ENCODE assay signal across 15 cellular contexts in genomic region chr1:224169876-224170275, GRCh38. TPM values are rescaled to one million over a fixed set of nuclear protein-coding genes. Genes with fewer than 3 reads are reported as not detected.
DNase-seq lines count a peak whose midpoint lies in the region; ATAC-seq and TF ChIP-seq lines count a peak whose summit lies in the region.
"Had no signal": no experiment of that assay in that cellular context is flagged by ENCODE, and none has a peak within 500 bp of the region (broad histone marks: within the 10 kb centered on the region; RNA-seq: fewer than 3 reads in every experiment).

No MANE protein-coding gene starts in this region.

- no peak for TF ChIP-seq EP300 in SK-N-SH (IDR thresholded peaks at IDR 0.05; ENCODE audit: borderline replicate concordance in 1 of 2, low read depth in 1 of 2, low read length in 1 of 2)

- no peaks in the 10 kb centered on the region for H3K36me3 ChIP-seq in CD4-positive, alpha-beta memory T cell (ENCODE audit: insufficient read depth, low read length)
- H3K36me3 ChIP-seq in GM23248 (ENCODE audit: low read depth) (no peaks in the 10 kb centered on the region), neutrophil (no peaks in the 10 kb centered on the region), gastrocnemius medialis (no peaks in the 10 kb centered on the region), SK-N-SH (replicated peaks in 1 of 2; ENCODE audit: control insufficient read depth in 1 of 2, insufficient read depth in 2 of 2, low read length in 1 of 2) (no peaks in the 10 kb centered on the region), aorta (ENCODE audit: control insufficient read depth in 1 of 2, insufficient read depth in 2 of 2, low read length in 1 of 2) (no peaks in the 10 kb centered on the region)
- H3K36me3 ChIP-seq: adrenal gland, stomach had no signal

- H3K9ac ChIP-seq in GM23248, result no peak overlapping the region
- H3K9ac ChIP-seq in SK-N-SH, result no peak overlapping the region

- no peak overlapping the region for H3K4me3 ChIP-seq in CD4-positive, alpha-beta memory T cell (ENCODE audit: low read length in 2 of 2)
- no peak overlapping the region for H3K4me3 ChIP-seq in GM23248
- H3K4me3 ChIP-seq in neutrophil (ENCODE audit: low read depth in 1 of 2, low read length in 1 of 2), result no peak overlapping the region
- no peak overlapping the region for H3K4me3 ChIP-seq in gastrocnemius medialis
- no peak overlapping the region for H3K4me3 ChIP-seq in SK-N-SH (ENCODE audit: low read depth in 2 of 2, low read length in 1 of 2)
- H3K4me3 ChIP-seq in aorta (ENCODE audit: low read length in 2 of 2), result no peak overlapping the region
- H3K4me3 ChIP-seq: adrenal gland, hepatocyte, stomach had no signal

- H3K9me2 ChIP-seq in GM23248 (ENCODE audit: insufficient read depth), result no peaks in the 10 kb centered on the region
- no peaks in the 10 kb centered on the region for H3K9me2 ChIP-seq in SK-N-SH

- no peak overlapping the region for H3K4me2 ChIP-seq in GM23248 (ENCODE audit: unreplicated experiment)
- H3K4me2 ChIP-seq in SK-N-SH, result no peak overlapping the region
- H3K4me2 ChIP-seq: hepatocyte had no signal

- intact Hi-C loops in CD4-positive, alpha-beta memory T cell (cut with micrococcal nuclease), result loop anchor here (1.0 kb wide), 2 partner anchors 12 to 160 kb away; partner anchors contain the start of gene NVL
- intact Hi-C loops in gastrocnemius medialis (cut with DNase I; ENCODE audit: low total_unique reads), result no loop called here
- intact Hi-C loops in aorta (cut with DNase I), result no loop called here

- H3K9me3 ChIP-seq in CD4-positive, alpha-beta memory T cell (ENCODE audit: control insufficient read depth in 1 of 2, low read length in 2 of 2), result no peaks in the 10 kb centered on the region
- H3K9me3 ChIP-seq in GM23248 (ENCODE audit: low read depth), result no peaks in the 10 kb centered on the region
- H3K9me3 ChIP-seq in neutrophil, result no peaks in the 10 kb centered on the region
- H3K9me3 ChIP-seq in gastrocnemius medialis, result no peaks in the 10 kb centered on the region
- no peaks in the 10 kb centered on the region for H3K9me3 ChIP-seq in SK-N-SH
- H3K9me3 ChIP-seq in aorta (ENCODE audit: control insufficient read depth, low read length), result no peaks in the 10 kb centered on the region
- H3K9me3 ChIP-seq: adrenal gland, stomach had no signal

- no peaks in the 10 kb centered on the region for H3K36me3 Mint-ChIP-seq in CD4-positive, alpha-beta memory T cell
- H3K36me3 Mint-ChIP-seq in activated CD8-positive, alpha-beta T cell treated with anti-CD3 and anti-CD28 coated beads, Interleukin-2, amount 10 ng/mL, durations not matched to agents 7 days and 5 days (ENCODE audit: low read depth), result peaks cover 11% of the 10 kb centered on the region
- H3K36me3 Mint-ChIP-seq: CD8-positive, alpha-beta T cell had no signal

- POLR2A ChIA-PET in CD4-positive, alpha-beta memory T cell (lab: Charles Lee; ENCODE audit: partially characterized antibody), result interaction anchor here (1.0 to 3.3 kb wide), 4 partner anchors 13 to 162 kb away, joined by 3 to 49 read pairs (median 4); partner anchors contain the start of genes DEGS1 and NVL
- POLR2A ChIA-PET in activated CD8-positive, alpha-beta T cell treated with anti-CD3 and anti-CD28 coated beads, Interleukin-2, amount 10 ng/mL, durations not matched to agents 7 days and 5 days (lab: Charles Lee), result interaction anchor here (1.0 to 2.4 kb wide), 2 partner anchors 13 to 18 kb away, joined by 3 to 13 read pairs; partner anchors contain the start of gene DEGS1
- POLR2A ChIA-PET in SK-N-SH (lab: Yijun Ruan, JAX), result interaction anchor here (0.9 kb wide), 1 partner anchor 13 kb away, joined by 3 read pairs; no protein-coding TSS in a partner anchor

- no peak for ATAC-seq in activated CD8-positive, alpha-beta T cell treated with anti-CD3 and anti-CD28 coated beads, Interleukin-2, amount 10 ng/mL, durations not matched to agents 7 days and 5 days
- ATAC-seq in gastrocnemius medialis (no peak), aorta (ENCODE audit: low FRiP score) (no peak)

- peak overlapping the region in 6 of 8 donors; percentile 4 to 80 (median 68) for H3K4me3 Mint-ChIP-seq in CD4-positive, alpha-beta memory T cell
- H3K4me3 Mint-ChIP-seq in activated CD8-positive, alpha-beta T cell treated with anti-CD3 and anti-CD28 coated beads, Interleukin-2, amount 10 ng/mL, durations not matched to agents 7 days and 5 days, result peak overlapping the region; percentile 40

- no peaks in the 10 kb centered on the region for H3K27me3 ChIP-seq in CD4-positive, alpha-beta memory T cell (ENCODE audit: insufficient read depth, low read length)
- H3K27me3 ChIP-seq in GM23248 (replicated peaks; ENCODE audit: insufficient read depth), result no peaks in the 10 kb centered on the region
- H3K27me3 ChIP-seq in neutrophil, result no peaks in the 10 kb centered on the region
- H3K27me3 ChIP-seq in gastrocnemius medialis, result no peaks in the 10 kb centered on the region
- no peaks in the 10 kb centered on the region for H3K27me3 ChIP-seq in SK-N-SH (ENCODE audit: insufficient read depth)
- H3K27me3 ChIP-seq in aorta (ENCODE audit: control insufficient read depth in 1 of 2, insufficient read depth in 2 of 2, low read length in 1 of 2), result no peaks in the 10 kb centered on the region
- H3K27me3 ChIP-seq: adrenal gland, hepatocyte, stomach had no signal

- 8 to 12% methylated on average over 1 of the region's 1 CpG for WGBS in GM23248 (ENCODE audit: low coverage in 1 of 2, low lambda C conversion rate in 2 of 2, missing lambda C conversion rate in 2 of 2), 2 experiments
- WGBS in SK-N-SH (ENCODE audit: low lambda C conversion rate), result 100% methylated on average over 1 of the region's 1 CpG
- 82 to 85% methylated on average over 1 of the region's 1 CpG for WGBS in aorta, 2 donors

- no peak for DNase-seq in CD4-positive, alpha-beta memory T cell
- DNase-seq in GM23248, result no peak
- no peak for DNase-seq in activated CD8-positive, alpha-beta T cell treated with anti-CD3 and anti-CD28 coated beads, Interleukin-2, amount 10 ng/mL, durations not matched to agents 7 days and 5 days
- no peak for DNase-seq in gastrocnemius medialis
- DNase-seq in SK-N-SH, result no peak
- DNase-seq in aorta, result no peak
- DNase-seq: adrenal gland, left colon, NCI-H1417, NCI-H345, stomach had no signal

- H2AFZ ChIP-seq in GM23248 (peak overlapping the region; percentile 48), SK-N-SH (ENCODE audit: low read depth) (no peak overlapping the region)
- H2AFZ ChIP-seq: hepatocyte had no signal

- H3K9me3 Mint-ChIP-seq in CD4-positive, alpha-beta memory T cell, result no peaks in the 10 kb centered on the region
- no peaks in the 10 kb centered on the region for H3K9me3 Mint-ChIP-seq in activated CD8-positive, alpha-beta T cell treated with anti-CD3 and anti-CD28 coated beads, Interleukin-2, amount 10 ng/mL, durations not matched to agents 7 days and 5 days (ENCODE audit: insufficient read depth)
- H3K9me3 Mint-ChIP-seq: CD8-positive, alpha-beta T cell had no signal

- in situ Hi-C loops in GM23248 (cut with MboI) (no loop called here), gastrocnemius medialis (cut with MboI; ENCODE audit: low sequenced_read_pairs in 4 of 4) (no loop called here)

- no peaks in the 10 kb centered on the region for H3K27me3 Mint-ChIP-seq in CD4-positive, alpha-beta memory T cell
- H3K27me3 Mint-ChIP-seq in activated CD8-positive, alpha-beta T cell treated with anti-CD3 and anti-CD28 coated beads, Interleukin-2, amount 10 ng/mL, durations not matched to agents 7 days and 5 days (ENCODE audit: low read depth), result peaks cover 7% of the 10 kb centered on the region

- peaks cover 15% of the 10 kb centered on the region for H3F3A ChIP-seq in GM23248 (ENCODE audit: insufficient read depth)
- H3F3A ChIP-seq in SK-N-SH (replicated peaks; ENCODE audit: insufficient read depth), result peaks cover 13% of the 10 kb centered on the region

- TF ChIP-seq RAD21 in SK-N-SH (IDR thresholded peaks at IDR 0.05; ENCODE audit: low read length), result no peak

- no peak for TF ChIP-seq POLR2A in gastrocnemius medialis (IDR thresholded peaks at IDR 0.05)

- H4K20me1 ChIP-seq in GM23248 (ENCODE audit: insufficient read depth) (no peaks in the 10 kb centered on the region), SK-N-SH (ENCODE audit: insufficient read depth) (no peaks in the 10 kb centered on the region)

- H3K79me2 ChIP-seq in GM23248 (ENCODE audit: insufficient read depth) (no peaks in the 10 kb centered on the region), SK-N-SH (ENCODE audit: insufficient read depth) (no peaks in the 10 kb centered on the region)
- H3K79me2 ChIP-seq: hepatocyte had no signal

- TF ChIP-seq CTCF in neutrophil (IDR thresholded peaks at IDR 0.05) (no peak), gastrocnemius medialis (IDR thresholded peaks at IDR 0.05 in 4 of 5, conservative IDR thresholded peaks at IDR 0.05 in 1 of 5) (no peak), SK-N-SH (IDR thresholded peaks at IDR 0.05) (no peak)

- peak overlapping the region in 5 of 7 donors; percentile 71 to 83 (median 77) for H3K27ac Mint-ChIP-seq in CD4-positive, alpha-beta memory T cell
- peak overlapping the region; percentile 74 for H3K27ac Mint-ChIP-seq in activated CD8-positive, alpha-beta T cell treated with anti-CD3 and anti-CD28 coated beads, Interleukin-2, amount 10 ng/mL, durations not matched to agents 7 days and 5 days

- H3K4me1 ChIP-seq in CD4-positive, alpha-beta memory T cell (ENCODE audit: insufficient read depth, low read length), result peaks cover 29% of the 10 kb centered on the region
- H3K4me1 ChIP-seq in GM23248 (ENCODE audit: insufficient read depth) (peaks cover 16% of the 10 kb centered on the region), neutrophil (ENCODE audit: control insufficient read depth in 1 of 2, insufficient read depth in 1 of 2, low read depth in 1 of 2, low read length in 1 of 2) (peaks cover 57 to 66% of the 10 kb centered on the region in 2 experiments), gastrocnemius medialis (peaks cover 3 to 9% of the 10 kb centered on the region in 2 donors), SK-N-SH (ENCODE audit: control insufficient read depth in 1 of 2, insufficient read depth in 2 of 2, low read depth in 1 of 2, low read length in 1 of 2) (0 out of 4 replicates have a peak, but pooled peaks cover 0 to 3% of the 10 kb centered on the region in 2 experiments), aorta (ENCODE audit: control insufficient read depth in 1 of 2, insufficient read depth in 2 of 2, low read length in 2 of 2) (peaks cover 0 to 5% of the 10 kb centered on the region in 2 donors)

- peaks cover 21 to 35% (median 29%) of the 10 kb centered on the region in 4 donors for H3K4me1 Mint-ChIP-seq in CD4-positive, alpha-beta memory T cell
- H3K4me1 Mint-ChIP-seq in activated CD8-positive, alpha-beta T cell treated with anti-CD3 and anti-CD28 coated beads, Interleukin-2, amount 10 ng/mL, durations not matched to agents 7 days and 5 days (ENCODE audit: low read depth), result peaks cover 37% of the 10 kb centered on the region

- no peak overlapping the region for H3K27ac ChIP-seq in CD4-positive, alpha-beta memory T cell (ENCODE audit: low read depth, low read length)
- no peak overlapping the region for H3K27ac ChIP-seq in GM23248
- peak overlapping the region; percentile 86 for H3K27ac ChIP-seq in neutrophil
- no peak overlapping the region for H3K27ac ChIP-seq in gastrocnemius medialis
- H3K27ac ChIP-seq in SK-N-SH (ENCODE audit: low read depth in 2 of 2, low read length in 1 of 2), result no peak overlapping the region
- H3K27ac ChIP-seq in aorta (ENCODE audit: low read depth in 1 of 2, low read length in 2 of 2), result no peak overlapping the region
- H3K27ac ChIP-seq: epithelial cell of prostate, hepatocyte had no signal

- CTCF ChIA-PET in CD4-positive, alpha-beta memory T cell (lab: Charles Lee; ENCODE audit: partially characterized antibody), result interaction anchor here (0.6 to 1.7 kb wide), 15 partner anchors 8 to 163 kb away, joined by 3 to 10 read pairs (median 3); partner anchors contain the start of gene DEGS1
- CTCF ChIA-PET in activated CD8-positive, alpha-beta T cell treated with anti-CD3 and anti-CD28 coated beads, Interleukin-2, amount 10 ng/mL, durations not matched to agents 7 days and 5 days (lab: Charles Lee), result interaction anchor here (0.7 to 4.2 kb wide), 15 partner anchors 9 to 288 kb away, joined by 3 to 26 read pairs (median 4); partner anchors contain the start of gene DEGS1
- CTCF ChIA-PET in SK-N-SH (lab: Yijun Ruan, JAX), result interaction anchor here (0.8 to 1.7 kb wide), 5 partner anchors 8 to 164 kb away, joined by 3 to 6 read pairs (median 4); no protein-coding TSS in a partner anchor

RNA-seq across cellular contexts. Expression of gene DEGS1, which starts 13.2 kb away (rescaled TPM):
- total RNA-seq in CD4-positive, alpha-beta memory T cell, result 10 to 100 TPM; 58.5 TPM
- 100 to 1,000 TPM; 135 to 137 TPM for polyA plus RNA-seq in CD4-positive, alpha-beta memory T cell
- total RNA-seq in GM23248 (2014; rRNA removed; shearing (Covaris generic)), result 192 and 227 TPM in 2 replicates
- polyA plus RNA-seq in GM23248 (2016; fragmentation: Nextera tagmentation; extraction: Ambion mirVana) (265 and 275 TPM in 2 replicates), SK-N-SH (2012; rRNA removed) (62.3 and 89.2 TPM in 2 replicates), aorta (10 to 100 TPM; 69.1 to 70.5 TPM)
- total RNA-seq in activated CD8-positive, alpha-beta T cell treated with anti-CD3 and anti-CD28 coated beads, Interleukin-2, amount 10 ng/mL, durations not matched to agents 7 days and 5 days, result 10 to 100 TPM; 71.3 to 77.2 TPM
- total RNA-seq in gastrocnemius medialis (10 to 100 TPM; 21.5 to 26.3 (median 24.2) TPM), aorta (10 to 100 TPM; 75.1 to 77.5 TPM)
- 105 and 117 TPM in 2 replicates for polyA plus RNA-seq in SK-N-SH (2012; cell fraction: cytosol; rRNA removed)
- polyA plus RNA-seq in SK-N-SH (2012; cell fraction: nucleus; rRNA removed), result 16.2 and 30.6 TPM in 2 replicates

RNA-seq across cellular contexts. Expression of gene FBXO28, which starts 56.0 kb away (rescaled TPM):
- 10 to 100 TPM; 36.4 to 39.7 TPM for total RNA-seq in CD4-positive, alpha-beta memory T cell
- 10 to 100 TPM; 11.3 to 19.3 TPM for polyA plus RNA-seq in CD4-positive, alpha-beta memory T cell
- total RNA-seq in GM23248 (2014; rRNA removed; shearing (Covaris generic)), result 28.5 and 31.8 TPM in 2 replicates
- polyA plus RNA-seq in GM23248 (2016; fragmentation: Nextera tagmentation; extraction: Ambion mirVana) (14.9 and 15.5 TPM in 2 replicates), SK-N-SH (2012; rRNA removed) (8.1 and 12.1 TPM in 2 replicates), aorta (1 to 10 TPM; 6.8 to 9.0 TPM)
- 10 to 100 TPM; 26.4 to 28.4 TPM for total RNA-seq in activated CD8-positive, alpha-beta T cell treated with anti-CD3 and anti-CD28 coated beads, Interleukin-2, amount 10 ng/mL, durations not matched to agents 7 days and 5 days
- total RNA-seq in gastrocnemius medialis (10 to 100 TPM; 20.2 to 30.9 (median 27.4) TPM), aorta (10 to 100 TPM; 26.7 to 27.4 TPM)
- 12.2 and 13.5 TPM in 2 replicates for polyA plus RNA-seq in SK-N-SH (2012; cell fraction: cytosol; rRNA removed)
- polyA plus RNA-seq in SK-N-SH (2012; cell fraction: nucleus; rRNA removed), result 6.4 and 11.4 TPM in 2 replicates
